11 cellular contexts compared by ENCODE assay signal in the genomic region with DNA sequence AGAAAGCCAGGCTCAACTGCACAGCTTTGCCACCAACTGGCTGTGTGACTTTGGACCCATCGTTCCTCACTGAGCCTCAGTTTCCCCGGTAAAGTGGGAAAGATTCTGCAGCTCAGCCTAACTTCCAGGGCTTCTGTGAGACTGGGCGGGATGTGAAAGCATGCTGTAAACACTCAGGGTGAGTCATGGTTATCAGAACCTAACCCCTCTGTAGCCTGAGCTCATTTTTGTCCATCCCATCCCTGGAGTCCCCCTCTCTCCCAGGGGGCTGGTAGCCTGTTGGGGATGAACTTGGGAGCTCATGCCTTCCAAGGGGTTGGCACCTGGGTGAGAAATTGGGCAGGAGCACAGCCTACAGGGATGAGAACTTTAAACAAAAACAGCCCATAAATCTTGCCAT. TPM values are rescaled to one million over a fixed set of nuclear protein-coding genes. Genes with fewer than 3 reads are reported as not detected.
A peak's percentile ranks its signal among the peaks of the same experiment; 100 is the strongest.
DNase-seq lines count a peak whose midpoint lies in the region; ATAC-seq, FAIRE-seq and TF ChIP-seq lines count a peak whose summit lies in the region.
"Had no signal": no experiment of that assay in that cellular context is flagged by ENCODE, and none has a peak within 500 bp of the region (broad histone marks: within the 10 kb centered on the region; RNA-seq: fewer than 3 reads in every experiment).

No MANE protein-coding gene starts in this region.

- BruUV-seq in GM12878 (replicated peaks; lab: Mats Ljungman, UMichigan): no TSS peak

- TF ChIP-seq CTCF in GM12878 (IDR thresholded peaks at IDR 0.05 in 2 of 3, conservative IDR thresholded peaks at IDR 0.05 in 1 of 3; ENCODE audit: control insufficient read depth in 2 of 3, extremely low read depth in 1 of 3, insufficient read depth in 1 of 3, low read depth in 3 of 3, low read length in 3 of 3): no peak

- peak overlapping the region; percentile 96 for H3K9ac ChIP-seq in BLaER1
- peak overlapping the region; percentile 91 for H3K9ac ChIP-seq in GM12878 (ENCODE audit: control insufficient read depth, insufficient read depth, low read length)

- no peaks in the 10 kb centered on the region for H3K27me3 Mint-ChIP-seq in naive thymus-derived CD8-positive, alpha-beta T cell

- H3K4me2 ChIP-seq in BLaER1 (peak overlapping the region; percentile 100), GM12878 (ENCODE audit: control insufficient read depth, insufficient read depth) (peak overlapping the region; percentile 93)

- TF ChIP-seq POLR2A in GM12878 (IDR thresholded peaks at IDR 0.05; ENCODE audit: low read depth, low read length): no peak

- peaks cover 8% of the 10 kb centered on the region for H3K36me3 ChIP-seq in BLaER1
- peaks cover 2% of the 10 kb centered on the region in 2 experiments; a peak in 2 of 4 replicates for H3K36me3 ChIP-seq in GM12878 (ENCODE audit: control insufficient read depth in 2 of 2, insufficient read depth in 2 of 2, low read length in 1 of 2)

- intact Hi-C loops in GM12878 (cut with micrococcal nuclease; ENCODE audit: unreplicated experiment): loop anchor here (5.0 kb wide), 1 partner anchor 76 kb away; no protein-coding TSS in a partner anchor

- H3K9me3 ChIP-seq in BLaER1: no peaks in the 10 kb centered on the region
- H3K9me3 ChIP-seq in GM12878 (replicated peaks; ENCODE audit: control insufficient read depth, insufficient read depth, low read length): no peaks in the 10 kb centered on the region

- H3K27ac ChIP-seq in BLaER1 (peak overlapping the region; percentile 98), GM12878 (ENCODE audit: control insufficient read depth, insufficient read depth) (peak overlapping the region; percentile 89)
- H3K27ac ChIP-seq: SK-N-MC had no signal

- SMC1A ChIA-PET in GM12878 (lab: Charles Lee; ENCODE audit: uncharacterized antibody, unreplicated experiment): interaction anchor here (0.6 to 18.6 kb wide), 11 partner anchors 8 to 95 kb away, joined by 3 to 325 read pairs (median 4); partner anchors contain the start of gene GM2A

- FAIRE-seq in GM12878 (lab: Jason Lieb, UNC): peak; percentile 27

- in situ Hi-C loops in GM12878 (cut with MboI) (no loop called here), G401 (cut with HindIII; ENCODE audit: low sequenced_read_pairs) (no loop called here)

- H3K79me2 ChIP-seq in GM12878 (ENCODE audit: control insufficient read depth, insufficient read depth, low read length): peaks cover 77% of the 10 kb centered on the region

- POLR2A ChIA-PET in GM12878 (lab: Charles Lee): interaction anchor here (0.6 to 17.1 kb wide), 11 partner anchors 8 to 140 kb away, joined by 3 to 290 read pairs (median 4); partner anchors contain the start of gene GM2A
- POLR2A ChIA-PET in naive thymus-derived CD8-positive, alpha-beta T cell (lab: Charles Lee): interaction anchor here (0.8 to 8.1 kb wide), 11 partner anchors 9 to 550 kb away, joined by 3 to 233 read pairs (median 28); partner anchors contain the start of gene G3BP1

- CTCF ChIA-PET in GM12878 (lab: Yijun Ruan, JAX): interaction anchor here (1.2 to 17.0 kb wide), 10 partner anchors 10 to 140 kb away, joined by 3 to 293 read pairs (median 16); partner anchors contain the start of gene GM2A

- peaks cover 4 to 32% (median 24%) of the 10 kb centered on the region in 3 donors for H3K36me3 Mint-ChIP-seq in naive thymus-derived CD8-positive, alpha-beta T cell

- TF ChIP-seq EP300 in GM12878 (IDR thresholded peaks at IDR 0.05; ENCODE audit: borderline replicate concordance in 1 of 2, control insufficient read depth in 1 of 2, low read depth in 2 of 2, low read length in 2 of 2): no peak

- H3K27me3 ChIP-seq in BLaER1: no peaks in the 10 kb centered on the region
- H3K27me3 ChIP-seq in GM12878 (replicated peaks in 1 of 2; ENCODE audit: control insufficient read depth in 2 of 2, insufficient read depth in 2 of 2, low read length in 1 of 2): no peaks in the 10 kb centered on the region

- peak overlapping the region; percentile 82 to 96 (median 94) for H3K4me3 Mint-ChIP-seq in naive thymus-derived CD8-positive, alpha-beta T cell

- RAD21 ChIA-PET in GM12878 (lab: Charles Lee; ENCODE audit: unreplicated experiment): interaction anchor here (0.9 to 7.8 kb wide), 15 partner anchors 8 to 550 kb away, joined by 3 to 117 read pairs (median 7); partner anchors contain the start of gene GM2A

- peak overlapping the region; percentile 95 for H3K4me3 ChIP-seq in BLaER1
- H3K4me3 ChIP-seq in GM12878: peak overlapping the region; percentile 97
- H3K4me3 ChIP-seq: SK-N-MC had no signal

- 42% methylated on average over 3 of the region's 3 CpGs for WGBS in GM12878 (ENCODE audit: insufficient coverage, insufficient replicate concordance, low lambda C conversion rate, missing lambda C conversion rate)

- H3K4me1 ChIP-seq in BLaER1: peaks cover 84% of the 10 kb centered on the region
- peaks cover 31% of the 10 kb centered on the region for H3K4me1 ChIP-seq in GM12878 (ENCODE audit: control insufficient read depth, insufficient read depth, low read length)

- peaks cover 22% of the 10 kb centered on the region for H4K20me1 ChIP-seq in BLaER1
- no peaks in the 10 kb centered on the region for H4K20me1 ChIP-seq in GM12878 (ENCODE audit: control insufficient read depth, insufficient read depth)

- H2AFZ ChIP-seq in GM12878 (ENCODE audit: control insufficient read depth, low read depth, low read length): no peak overlapping the region

- H3K9me3 Mint-ChIP-seq in naive thymus-derived CD8-positive, alpha-beta T cell: no peaks in the 10 kb centered on the region

- ATAC-seq in GM12878: peak; percentile 32
- no peak for ATAC-seq in naive thymus-derived CD8-positive, alpha-beta T cell
- ATAC-seq in GM19324 (IDR thresholded peaks at IDR 0.05; ENCODE audit: low FRiP score, unreplicated experiment): no peak

- peaks cover 53 to 83% (median 78%) of the 10 kb centered on the region in 4 donors for H3K4me1 Mint-ChIP-seq in naive thymus-derived CD8-positive, alpha-beta T cell

- peak; percentile 16 for DNase-seq in HCEC 1CT
- DNase-seq in GM12878 (ENCODE audit: low read depth, low spot score): no peak
- DNase-seq in naive thymus-derived CD8-positive, alpha-beta T cell: no peak
- DNase-seq in retina: no peak
- DNase-seq in G401 (ENCODE audit: low spot score): no peak
- DNase-seq in stimulated activated CD4-positive, alpha-beta T cell treated with anti-CD3 and anti-CD28 coated beads, Interleukin-4, amount 100 ng/mL, for 24 hours: no peak
- DNase-seq: NCI-H1092, occipital lobe had no signal

- peak overlapping the region; percentile 93 to 100 (median 96) for H3K27ac Mint-ChIP-seq in naive thymus-derived CD8-positive, alpha-beta T cell

- no peak for TF ChIP-seq RAD21 in GM12878 (IDR thresholded peaks at IDR 0.05; ENCODE audit: insufficient read depth, low read depth, low read length)

TF ChIP-seq in GM12878, 131 proteins besides CTCF, POLR2A, EP300 and RAD21 (continues in another document):
- TF ChIP-seq JUND (IDR thresholded peaks at IDR 0.05; ENCODE audit: low read depth, low read length) (no peak), ZNF207 (IDR thresholded peaks at IDR 0.05; ENCODE audit: borderline replicate concordance) (no peak), IKZF1 (conservative IDR thresholded peaks at IDR 0.05) (peak; percentile 31; the same call in 1 of the 2 replicates), IKZF2 (IDR thresholded peaks at IDR 0.05) (peak; percentile 30 to 54; a peak in 2 of 4 replicates)

RNA-seq across cellular contexts. Expression of gene CCDC69, which starts 2.3 kb away (rescaled TPM):
- total RNA-seq in GM12878 (2013; cell fraction: nucleolus; rRNA removed): 69.3 and 77.6 TPM in 2 replicates
- total RNA-seq in GM12878 (2014; rRNA removed): 91.1 and 104 TPM in 2 replicates
- total RNA-seq in GM12878 (2014; rRNA removed; fragmentation: Illumina TruSeq; extraction: Trizol): 78.8 and 80.3 TPM in 2 replicates
- total RNA-seq in GM12878 (2021): 77.3 and 80.8 TPM in 2 replicates
- polyA plus RNA-seq in GM12878 (2011; ENCODE audit: low read depth): 37.5 TPM
- polyA plus RNA-seq in GM12878 (2011; rRNA removed): 36.7 and 42.3 TPM in 2 replicates
- 56.7 and 66.0 TPM in 2 replicates for polyA plus RNA-seq in GM12878 (2011; cell fraction: cytosol; rRNA removed)
- polyA plus RNA-seq in GM12878 (2011; cell fraction: nucleus; rRNA removed): 16.1 and 18.3 TPM in 2 replicates
- 46.8 and 47.5 TPM in 2 replicates for polyA plus RNA-seq in GM12878 (2012)
- polyA plus RNA-seq in GM12878 (2014; fragmentation: Illumina TruSeq; extraction: Trizol): 104 and 106 TPM in 2 replicates
- polyA plus RNA-seq in GM12878 (2014; fragmentation: Nextera tagmentation; extraction: Ambion mirVana): 10 to 100 TPM; 13.5 to 21.4 TPM
- 89.6 and 102 TPM in 2 replicates for polyA plus RNA-seq in GM12878 (2014; rRNA removed)
- polyA plus RNA-seq in GM12878 (2016; fragmentation: Nextera tagmentation; extraction: Ambion mirVana): 10 to 100 TPM; 55.7 to 59.8 TPM
- polyA minus RNA-seq in GM12878 (2011; rRNA and poly(A)+ RNA removed): 32.8 and 41.3 TPM in 2 replicates
- 11.4 and 17.0 TPM in 2 replicates for polyA minus RNA-seq in GM12878 (2011; cell fraction: cytosol; rRNA and poly(A)+ RNA removed)
- polyA minus RNA-seq in GM12878 (2011; cell fraction: nucleus; rRNA and poly(A)+ RNA removed): 11.6 and 16.5 TPM in 2 replicates
- total RNA-seq in naive thymus-derived CD8-positive, alpha-beta T cell: 100 to 1,000 TPM; 131 to 151 TPM
- 100 to 1,000 TPM in 1 of 3 donors, 10 to 100 TPM in 2; 79.8 to 130 (median 98.1) TPM for polyA plus RNA-seq in naive thymus-derived CD8-positive, alpha-beta T cell
- total RNA-seq in G401 (2014; rRNA removed; shearing (Covaris generic)): 3.9 and 7.0 TPM in 2 replicates

RNA-seq across cellular contexts. Expression of gene GM2A, which starts 31.4 kb away (rescaled TPM):
- total RNA-seq in GM12878 (2013; cell fraction: nucleolus; rRNA removed): 150 and 162 TPM in 2 replicates
- total RNA-seq in GM12878 (2014; rRNA removed): 102 and 109 TPM in 2 replicates
- 75.7 TPM in 2 replicates for total RNA-seq in GM12878 (2014; rRNA removed; fragmentation: Illumina TruSeq; extraction: Trizol)
- 95.1 and 95.6 TPM in 2 replicates for total RNA-seq in GM12878 (2021)
- 46.2 TPM for polyA plus RNA-seq in GM12878 (2011; ENCODE audit: low read depth)
- polyA plus RNA-seq in GM12878 (2011; rRNA removed): 85.4 and 106 TPM in 2 replicates
- polyA plus RNA-seq in GM12878 (2011; cell fraction: cytosol; rRNA removed): 81.7 and 107 TPM in 2 replicates
- polyA plus RNA-seq in GM12878 (2011; cell fraction: nucleus; rRNA removed): 27.6 and 30.7 TPM in 2 replicates
- 61.7 and 69.7 TPM in 2 replicates for polyA plus RNA-seq in GM12878 (2012)
- polyA plus RNA-seq in GM12878 (2014; fragmentation: Illumina TruSeq; extraction: Trizol): 74.4 and 83.9 TPM in 2 replicates
- polyA plus RNA-seq in GM12878 (2014; fragmentation: Nextera tagmentation; extraction: Ambion mirVana): 10 to 100 TPM; 33.6 to 44.4 TPM
- 62.0 and 63.9 TPM in 2 replicates for polyA plus RNA-seq in GM12878 (2014; rRNA removed)
- 10 to 100 TPM; 44.0 to 44.4 TPM for polyA plus RNA-seq in GM12878 (2016; fragmentation: Nextera tagmentation; extraction: Ambion mirVana)
- polyA minus RNA-seq in GM12878 (2011; rRNA and poly(A)+ RNA removed): 109 and 137 TPM in 2 replicates
- polyA minus RNA-seq in GM12878 (2011; cell fraction: cytosol; rRNA and poly(A)+ RNA removed): 43.7 and 54.0 TPM in 2 replicates
- polyA minus RNA-seq in GM12878 (2011; cell fraction: nucleus; rRNA and poly(A)+ RNA removed): 14.7 and 19.8 TPM in 2 replicates
- 10 to 100 TPM; 12.5 to 13.8 TPM for total RNA-seq in naive thymus-derived CD8-positive, alpha-beta T cell
- 1 to 10 TPM; 3.8 to 6.5 (median 5.6) TPM for polyA plus RNA-seq in naive thymus-derived CD8-positive, alpha-beta T cell
- total RNA-seq in G401 (2014; rRNA removed; shearing (Covaris generic)): 35.0 and 39.8 TPM in 2 replicates
